Comparison of ENCODE assay signal across 16 cellular contexts in genomic region chr13:110390572-110390971, GRCh38.
DNase-seq lines count a peak whose midpoint lies in the region; ATAC-seq and TF ChIP-seq lines count a peak whose summit lies in the region.
"Had no signal": no experiment of that assay in that cellular context is flagged by ENCODE, and none has a peak within 500 bp of the region (broad histone marks: within the 10 kb centered on the region; RNA-seq: fewer than 3 reads in every experiment).

No MANE protein-coding gene starts in this region.

- no peak overlapping the region for H3K4me3 Mint-ChIP-seq in stimulated activated naive CD8-positive, alpha-beta T cell treated with anti-CD3 and anti-CD28 coated beads, Interleukin-15, amount 100 ng/mL, for 72 hours
- H3K4me3 Mint-ChIP-seq: B cell, GM23338 had no signal

- no peak overlapping the region for H3K4me3 ChIP-seq in rectal smooth muscle tissue (ENCODE audit: low read length)
- H3K4me3 ChIP-seq: GM23338 had no signal

- H3K27ac Mint-ChIP-seq in stimulated activated naive CD8-positive, alpha-beta T cell treated with anti-CD3 and anti-CD28 coated beads, Interleukin-15, amount 100 ng/mL, for 72 hours, result no peak overlapping the region
- H3K27ac Mint-ChIP-seq: activated T-helper 2 cell treated with anti-CD3 and anti-CD28 coated beads, Interferon-gamma antibody, Interleukin-2, Interleukin-4, amounts not matched to agents 10 μg/mL and 5 μg/mL and 100 μg/mL, durations not matched to agents 14 hours and 24 hours and 36 hours; B cell; GM23338 had no signal

- peaks cover 8% of the 10 kb centered on the region for H3K4me1 Mint-ChIP-seq in stimulated activated naive CD8-positive, alpha-beta T cell treated with anti-CD3 and anti-CD28 coated beads, Interleukin-15, amount 100 ng/mL, for 72 hours

- no peaks in the 10 kb centered on the region for H3K27me3 ChIP-seq in rectal smooth muscle tissue (ENCODE audit: control insufficient read depth, insufficient read depth, low read length)

- DNase-seq in AG08396 (ENCODE audit: low spot score), result peak; percentile 83
- peak; percentile 95 for DNase-seq in fibroblast of peridontal ligament (ENCODE audit: extremely low read depth)
- no peak for DNase-seq in NCI-H2227 (lab: John Stamatoyannopoulos, UW; ENCODE audit: unreplicated experiment)
- no peak for DNase-seq in stimulated activated naive CD8-positive, alpha-beta T cell treated with anti-CD3 and anti-CD28 coated beads, Interleukin-15, amount 100 ng/mL, for 72 hours
- DNase-seq: cortex of kidney, GF-D8, NCI-H446 treated with DMSO at 0.1 percent for 48 hours, SHP77 had no signal

- H3K36me3 ChIP-seq in rectal smooth muscle tissue (ENCODE audit: control insufficient read depth, insufficient read depth, low read length), result no peaks in the 10 kb centered on the region
- H3K36me3 ChIP-seq: neutrophil had no signal

- no peaks in the 10 kb centered on the region for H3K9me3 Mint-ChIP-seq in stimulated activated naive CD8-positive, alpha-beta T cell treated with anti-CD3 and anti-CD28 coated beads, Interleukin-15, amount 100 ng/mL, for 72 hours
- H3K9me3 Mint-ChIP-seq: activated T-helper 2 cell treated with anti-CD3 and anti-CD28 coated beads, Interferon-gamma antibody, Interleukin-2, Interleukin-4, amounts not matched to agents 10 μg/mL and 5 μg/mL and 100 μg/mL, durations not matched to agents 14 hours and 24 hours and 36 hours had no signal

- peaks cover 69% of the 10 kb centered on the region for H3K27me3 Mint-ChIP-seq in stimulated activated naive CD8-positive, alpha-beta T cell treated with anti-CD3 and anti-CD28 coated beads, Interleukin-15, amount 100 ng/mL, for 72 hours

- peaks cover 39% of the 10 kb centered on the region for H3K4me1 ChIP-seq in rectal smooth muscle tissue (ENCODE audit: control insufficient read depth, insufficient read depth, low read length)

- H3K9ac ChIP-seq in rectal smooth muscle tissue (ENCODE audit: low read length), result no peak overlapping the region

- peak; percentile 57; the same call in 2 of the 3 replicates for ATAC-seq in SK-N-SH treated with all-trans-retinoic acid at 6 μM for 48 hours
- no peak for ATAC-seq in HG03039 (IDR thresholded peaks at IDR 0.05; ENCODE audit: unreplicated experiment)
- no peak for ATAC-seq in stimulated activated naive CD8-positive, alpha-beta T cell treated with anti-CD3 and anti-CD28 coated beads, Interleukin-15, amount 100 ng/mL, for 72 hours
- no peak for ATAC-seq in HG02852 (IDR thresholded peaks at IDR 0.05; ENCODE audit: unreplicated experiment)
- ATAC-seq: GM23338 had no signal

- H3K27ac ChIP-seq in rectal smooth muscle tissue (ENCODE audit: low read depth, low read length), result peak overlapping the region; percentile 74
- H3K27ac ChIP-seq: neutrophil had no signal

TF ChIP-seq in SK-N-SH treated with all-trans-retinoic acid at 6 μM for 48 hours, 23 proteins besides CTCF, POLR2A, EP300 and RAD21:
- no peak for TF ChIP-seq RARB (CRISPR knock-in tag; IDR thresholded peaks at IDR 0.05)
- TF ChIP-seq TSHZ2 (CRISPR knock-in tag; IDR thresholded peaks at IDR 0.05), result no peak
- no peak for TF ChIP-seq ZNF565 (CRISPR knock-in tag; conservative IDR thresholded peaks at IDR 0.05; ENCODE audit: low read depth)
- no peak for TF ChIP-seq CSRNP3 (CRISPR knock-in tag; IDR thresholded peaks at IDR 0.05)
- TF ChIP-seq ZNF70 (CRISPR knock-in tag; IDR thresholded peaks at IDR 0.05), result no peak
- TF ChIP-seq PPARA (CRISPR knock-in tag; IDR thresholded peaks at IDR 0.05; ENCODE audit: borderline replicate concordance), result no peak
- TF ChIP-seq PATZ1 (CRISPR knock-in tag; IDR thresholded peaks at IDR 0.05; ENCODE audit: borderline replicate concordance), result no peak
- TF ChIP-seq CSDC2 (CRISPR knock-in tag; IDR thresholded peaks at IDR 0.05), result no peak
- no peak for TF ChIP-seq TOX (CRISPR knock-in tag; IDR thresholded peaks at IDR 0.05; ENCODE audit: borderline replicate concordance)
- no peak for TF ChIP-seq BACH2 (CRISPR knock-in tag; IDR thresholded peaks at IDR 0.05; ENCODE audit: borderline replicate concordance)
- TF ChIP-seq ZNF8 (CRISPR knock-in tag; IDR thresholded peaks at IDR 0.05), result no peak
- no peak for TF ChIP-seq TCF4 (CRISPR knock-in tag; IDR thresholded peaks at IDR 0.05; ENCODE audit: borderline replicate concordance)
- no peak for TF ChIP-seq ZFP3 (CRISPR knock-in tag; IDR thresholded peaks at IDR 0.05)
- no peak for TF ChIP-seq POU6F1 (CRISPR knock-in tag; IDR thresholded peaks at IDR 0.05; ENCODE audit: borderline replicate concordance, low read depth)
- no peak for TF ChIP-seq ZFP30 (CRISPR knock-in tag; IDR thresholded peaks at IDR 0.05)
- TF ChIP-seq GLIS3 (CRISPR knock-in tag; IDR thresholded peaks at IDR 0.05), result no peak
- no peak for TF ChIP-seq ISL1 (CRISPR knock-in tag; IDR thresholded peaks at IDR 0.05)
- TF ChIP-seq ZC3H10 (CRISPR knock-in tag; IDR thresholded peaks at IDR 0.05), result no peak
TF ChIP-seq in SK-N-SH treated with all-trans-retinoic acid at 6 μM for 48 hours: peak in this region for 0.

Comparison
In these comparisons a context has a peak if more than half of its experiments do, and no peak if none do; other contexts are left out.
1. DNase-seq: peak in AG08396 (single experiment) and fibroblast of peridontal ligament (single experiment); none in NCI-H2227 (single experiment) and stimulated activated naive CD8-positive, alpha-beta T cell treated with anti-CD3 and anti-CD28 coated beads, Interleukin-15, amount 100 ng/mL, for 72 hours (0 of 2).